In the genomic region with DNA sequence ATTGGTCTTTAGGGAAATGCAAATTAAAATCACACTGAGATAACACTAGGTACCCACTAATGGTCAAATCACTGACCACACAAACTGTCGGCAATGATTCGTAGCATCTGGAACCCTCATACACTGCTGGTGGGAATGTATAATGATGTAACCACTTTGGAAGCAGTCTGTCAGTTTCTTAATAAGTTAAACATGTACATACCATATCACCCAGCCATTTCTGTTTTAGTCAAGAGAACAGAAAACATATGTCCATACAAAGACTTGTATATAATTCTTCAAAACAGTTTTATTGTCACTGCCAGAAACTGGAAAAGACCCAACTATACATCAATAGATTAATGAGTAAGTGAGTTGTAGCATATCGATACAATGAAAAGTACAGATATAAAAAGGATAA, we compare ENCODE assay signal across 32 cellular contexts.
"Had no signal": no experiment of that assay in that cellular context is flagged by ENCODE, and none has a peak within 500 bp of the region (broad histone marks: within the 10 kb centered on the region; RNA-seq: fewer than 3 reads in every experiment).

No MANE protein-coding gene starts in this region.

- H3K9me3 ChIP-seq: body of pancreas, esophagus squamous epithelium had no signal

- H3K9me3 Mint-ChIP-seq: activated B cell treated with CpG ODN at 0.5 μM for 24 hours; activated T-cell treated with anti-CD3 and anti-CD28 coated beads, Interleukin-2, amount 50 U/mL, for 4 hours; activated T-helper 17 cell treated with anti-CD3 and anti-CD28 coated beads, Interleukin-2, amount 50 U/mL, for 72 hours; effector memory CD8-positive, alpha-beta T cell; T-helper 2 cell treated with Interferon-gamma antibody and Interleukin-4, amounts not matched to agents 5 μg/mL and 100 μg/mL, for 36 hours had no signal

- H3K27me3 Mint-ChIP-seq: activated B cell treated with CpG ODN at 0.5 μM for 24 hours; activated CD8-positive, alpha-beta T cell treated with anti-CD3 and anti-CD28 coated beads for 36 hours; activated naive CD8-positive, alpha-beta T cell; activated T-helper 17 cell treated with anti-CD3 and anti-CD28 coated beads, Interleukin-2, amount 50 U/mL, for 72 hours; effector memory CD8-positive, alpha-beta T cell; T-helper 17 cell had no signal

- H3K27ac ChIP-seq: body of pancreas, epithelial cell of prostate, esophagus squamous epithelium, heart left ventricle, WERI-Rb-1 had no signal

- H3K4me3 ChIP-seq: body of pancreas, esophagus squamous epithelium, heart left ventricle had no signal

- H3K4me3 Mint-ChIP-seq: activated B cell treated with CpG ODN at 0.5 μM for 24 hours; activated CD8-positive, alpha-beta T cell treated with anti-CD3 and anti-CD28 coated beads for 36 hours; activated naive CD8-positive, alpha-beta T cell; activated T-cell treated with anti-CD3 and anti-CD28 coated beads, Interleukin-2, amount 50 U/mL, for 4 hours; activated T-helper 17 cell treated with anti-CD3 and anti-CD28 coated beads, Interleukin-2, amount 50 U/mL, for 72 hours; effector memory CD8-positive, alpha-beta T cell; T-helper 17 cell; T-helper 2 cell treated with Interferon-gamma antibody and Interleukin-4, amounts not matched to agents 5 μg/mL and 100 μg/mL, for 36 hours had no signal

- DNase-seq: activated B cell treated with CpG ODN at 0.5 μM for 24 hours; activated CD4-positive, alpha-beta T cell treated with anti-CD3 and anti-CD28 coated beads for 48 hours; activated CD4-positive, alpha-beta T cell treated with anti-CD3 and anti-CD28 coated beads, Interleukin-2, amount 50 U/mL, for 1 hour; activated CD4-positive, alpha-beta T cell treated with anti-CD3 and anti-CD28 coated beads, Interleukin-2, amount 50 U/mL, for 48 hours; activated CD8-positive, alpha-beta memory T cell treated with anti-CD3 and anti-CD28 coated beads for 24 hours; activated CD8-positive, alpha-beta T cell treated with anti-CD3 and anti-CD28 coated beads for 36 hours; activated effector memory CD4-positive, alpha-beta T cell treated with Interleukin-2 at 50 U/mL for 16 hours; activated gamma-delta T cell treated with Interleukin-2 at 50 U/mL for 16 hours; activated naive CD4-positive, alpha-beta T cell treated with anti-CD3 and anti-CD28 coated beads, Interleukin-2, amount 50 U/mL, for 16 hours; activated naive CD4-positive, alpha-beta T cell treated with Interleukin-2 at 50 U/mL for 16 hours; activated T-cell treated with anti-CD3 and anti-CD28 coated beads, Interleukin-2, amount 50 U/mL, for 4 hours; amniotic stem cell; anterior cingulate cortex; body of pancreas; caudate nucleus; cortex of kidney; dermis blood vessel endothelial cell; effector CD4-positive, alpha-beta T cell; effector memory CD8-positive, alpha-beta T cell; esophagus squamous epithelium; foreskin fibroblast; glutamatergic neuron; heart left ventricle; T-helper 1 cell; T-helper 17 cell; T1000; WERI-Rb-1 had no signal

- H3K27me3 ChIP-seq: body of pancreas, esophagus squamous epithelium, heart left ventricle had no signal

- H3K27ac Mint-ChIP-seq: activated B cell treated with CpG ODN at 0.5 μM for 24 hours; activated CD8-positive, alpha-beta T cell treated with anti-CD3 and anti-CD28 coated beads for 36 hours; activated naive CD8-positive, alpha-beta T cell; activated T-helper 17 cell treated with anti-CD3 and anti-CD28 coated beads, Interleukin-2, amount 50 U/mL, for 72 hours; effector memory CD8-positive, alpha-beta T cell; T-helper 17 cell; T-helper 2 cell treated with Interferon-gamma antibody and Interleukin-4, amounts not matched to agents 5 μg/mL and 100 μg/mL, for 36 hours had no signal

- ATAC-seq: activated CD4-positive, CD25-positive, alpha-beta regulatory T cell treated with anti-CD3 and anti-CD28 coated beads, Interleukin-2, amount 50 U/mL, for 24 hours; activated CD8-positive, alpha-beta T cell treated with anti-CD3 and anti-CD28 coated beads for 36 hours; activated T-cell treated with anti-CD3 and anti-CD28 coated beads, Interleukin-2, amount 50 U/mL, for 4 hours; activated T-helper 17 cell treated with anti-CD3 and anti-CD28 coated beads, Interleukin-2, amount 50 U/mL, for 72 hours; body of pancreas; effector memory CD8-positive, alpha-beta T cell; heart left ventricle; T-helper 17 cell had no signal

- H3K4me1 Mint-ChIP-seq: activated B cell treated with CpG ODN at 0.5 μM for 24 hours; activated T-helper 17 cell treated with anti-CD3 and anti-CD28 coated beads, Interleukin-2, amount 50 U/mL, for 72 hours; T-helper 17 cell had no signal

- H3K36me3 Mint-ChIP-seq: activated naive CD8-positive, alpha-beta T cell had no signal

- H3K36me3 ChIP-seq: esophagus squamous epithelium, heart left ventricle, WERI-Rb-1 had no signal

- H3K4me1 ChIP-seq: body of pancreas, esophagus squamous epithelium had no signal
